8 cellular contexts compared by ENCODE assay signal in the genomic region with DNA sequence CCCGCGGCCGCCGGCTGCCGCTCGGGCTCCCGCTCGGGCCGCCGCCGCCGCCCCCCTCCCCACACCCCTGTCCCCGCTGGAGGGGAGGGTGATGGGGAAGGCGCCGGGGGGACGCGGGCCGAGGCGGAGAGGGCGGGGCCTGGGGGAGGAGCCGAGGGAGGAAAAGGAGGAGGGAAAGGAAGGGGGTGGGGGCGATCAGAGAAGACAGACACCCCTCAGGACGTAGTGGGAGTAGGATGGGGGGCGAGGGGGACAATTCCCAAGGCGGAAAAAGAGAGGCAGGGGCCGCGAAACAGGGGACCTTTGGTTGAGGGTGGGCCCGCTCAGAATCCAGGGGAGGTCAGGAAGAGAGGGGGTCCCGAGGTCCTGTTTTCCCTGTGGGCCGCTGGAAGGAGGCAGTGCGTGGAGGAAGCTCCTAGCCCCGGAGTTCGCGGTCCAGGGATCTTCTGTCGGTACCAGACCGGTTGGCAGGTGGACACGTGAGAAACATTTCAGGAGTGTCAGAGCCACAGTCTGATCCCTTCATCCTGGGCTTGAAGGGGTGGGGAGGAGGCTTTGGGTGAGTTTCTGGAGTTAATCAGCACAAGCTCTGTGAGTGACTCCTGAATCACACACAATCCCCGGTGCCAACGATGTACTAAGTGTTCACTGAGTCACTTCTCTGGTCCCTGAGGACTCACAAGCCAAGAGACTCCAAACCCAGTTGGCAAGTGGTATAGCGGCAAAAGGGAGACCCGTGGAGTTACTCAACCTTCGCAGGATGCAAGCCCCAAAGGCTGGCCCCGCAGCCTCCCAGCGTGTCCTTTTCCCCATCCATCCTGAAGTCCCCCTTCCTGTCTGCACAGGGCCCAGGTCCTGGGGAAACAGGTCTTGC. TPM values are rescaled to one million over a fixed set of nuclear protein-coding genes. Genes with fewer than 3 reads are reported as not detected.
DNase-seq lines count a peak whose midpoint lies in the region; ATAC-seq, FAIRE-seq and TF ChIP-seq lines count a peak whose summit lies in the region.

A gene with protein sequence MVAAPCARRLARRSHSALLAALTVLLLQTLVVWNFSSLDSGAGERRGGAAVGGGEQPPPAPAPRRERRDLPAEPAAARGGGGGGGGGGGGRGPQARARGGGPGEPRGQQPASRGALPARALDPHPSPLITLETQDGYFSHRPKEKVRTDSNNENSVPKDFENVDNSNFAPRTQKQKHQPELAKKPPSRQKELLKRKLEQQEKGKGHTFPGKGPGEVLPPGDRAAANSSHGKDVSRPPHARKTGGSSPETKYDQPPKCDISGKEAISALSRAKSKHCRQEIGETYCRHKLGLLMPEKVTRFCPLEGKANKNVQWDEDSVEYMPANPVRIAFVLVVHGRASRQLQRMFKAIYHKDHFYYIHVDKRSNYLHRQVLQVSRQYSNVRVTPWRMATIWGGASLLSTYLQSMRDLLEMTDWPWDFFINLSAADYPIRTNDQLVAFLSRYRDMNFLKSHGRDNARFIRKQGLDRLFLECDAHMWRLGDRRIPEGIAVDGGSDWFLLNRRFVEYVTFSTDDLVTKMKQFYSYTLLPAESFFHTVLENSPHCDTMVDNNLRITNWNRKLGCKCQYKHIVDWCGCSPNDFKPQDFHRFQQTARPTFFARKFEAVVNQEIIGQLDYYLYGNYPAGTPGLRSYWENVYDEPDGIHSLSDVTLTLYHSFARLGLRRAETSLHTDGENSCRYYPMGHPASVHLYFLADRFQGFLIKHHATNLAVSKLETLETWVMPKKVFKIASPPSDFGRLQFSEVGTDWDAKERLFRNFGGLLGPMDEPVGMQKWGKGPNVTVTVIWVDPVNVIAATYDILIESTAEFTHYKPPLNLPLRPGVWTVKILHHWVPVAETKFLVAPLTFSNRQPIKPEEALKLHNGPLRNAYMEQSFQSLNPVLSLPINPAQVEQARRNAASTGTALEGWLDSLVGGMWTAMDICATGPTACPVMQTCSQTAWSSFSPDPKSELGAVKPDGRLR (minus strand): TSS at position 90 of the 874 bp plus-strand sequence. CDS start 164 bp downstream, outside the sequence.

- H2BK12ac ChIP-seq in neuronal stem cell (ENCODE audit: low read length): peak within 1 kb of the TSS; percentile 14

- WGBS in neuronal stem cell (ENCODE audit: extremely low coverage in 2 of 2, insufficient read length in 2 of 2, insufficient replicate concordance in 1 of 2), 2 donors: no CpG with 5 or more reads among the region's 44 CpGs

- peak within 1 kb of the TSS; percentile 92 for H3K18ac ChIP-seq in neuronal stem cell (ENCODE audit: low read length)

- intact Hi-C loops in activated T-helper 2 cell treated with anti-CD3 and anti-CD28 coated beads, Interferon-gamma antibody, Interleukin-2, Interleukin-4, amounts not matched to agents 10 μg/mL and 5 μg/mL and 100 μg/mL, durations not matched to agents 14 hours and 24 hours and 36 hours (cut with micrococcal nuclease): loop anchor here (2.0 to 5.0 kb wide), 5 partner anchors 106 to 259 kb away; no protein-coding TSS in a partner anchor

- no peak within 1 kb of the TSS for H3K27ac ChIP-seq in neuronal stem cell (replicated peaks; ENCODE audit: low read length)

- H2BK15ac ChIP-seq in neuronal stem cell (ENCODE audit: low read length): no peak within 1 kb of the TSS

- peaks cover 2% of the 10 kb centered on the region for H3K79me1 ChIP-seq in neuronal stem cell (ENCODE audit: low read depth, low read length)

- H3K4me1 Mint-ChIP-seq in activated T-helper 2 cell treated with anti-CD3 and anti-CD28 coated beads, Interferon-gamma antibody, Interleukin-2, Interleukin-4, amounts not matched to agents 10 μg/mL and 5 μg/mL and 100 μg/mL, durations not matched to agents 14 hours and 24 hours and 36 hours (ENCODE audit: low read depth): peaks cover 62% of the 10 kb centered on the region

- no peaks in the 10 kb centered on the region for H3K9me3 ChIP-seq in neuronal stem cell (replicated peaks in 1 of 2; ENCODE audit: control insufficient read depth in 2 of 2, insufficient read depth in 1 of 2, low read depth in 1 of 2, low read length in 2 of 2)

- no peak within 1 kb of the TSS for H2BK120ac ChIP-seq in neuronal stem cell (ENCODE audit: low read depth, low read length)

- no peaks in the 10 kb centered on the region for H3K36me3 ChIP-seq in neuronal stem cell (replicated peaks in 1 of 2; ENCODE audit: control insufficient read depth in 2 of 2, insufficient read depth in 2 of 2, low read length in 2 of 2)

- no peak for TF ChIP-seq POLR2A in GM12892 (IDR thresholded peaks at IDR 0.05; ENCODE audit: low read depth, low read length)

- no peak for TF ChIP-seq CTCF in GM12865 (IDR thresholded peaks at IDR 0.05; ENCODE audit: insufficient read depth, low read depth, low read length, missing control alignments)
- no peak for TF ChIP-seq CTCF in foreskin fibroblast (IDR thresholded peaks at IDR 0.05; ENCODE audit: low read depth, low read length)

- peak within 1 kb of the TSS; percentile 61 for H3K9ac ChIP-seq in neuronal stem cell (ENCODE audit: low read depth, low read length, poor library complexity)

- no peak within 1 kb of the TSS for H2AK5ac ChIP-seq in neuronal stem cell (ENCODE audit: low read depth, low read length)

- no peak within 1 kb of the TSS for H3K23ac ChIP-seq in neuronal stem cell (ENCODE audit: low read depth, low read length, poor library complexity)

- H3K36me3 Mint-ChIP-seq in activated T-helper 2 cell treated with anti-CD3 and anti-CD28 coated beads, Interferon-gamma antibody, Interleukin-2, Interleukin-4, amounts not matched to agents 10 μg/mL and 5 μg/mL and 100 μg/mL, durations not matched to agents 14 hours and 24 hours and 36 hours (ENCODE audit: low read depth): peaks cover 31% of the 10 kb centered on the region

- DNase-seq in GM12865 (ENCODE audit: low read depth) (no peak), NCI-H748 treated with DMSO at 0.1 percent for 48 hours (lab: John Stamatoyannopoulos, UW) (peak; percentile 5), foreskin fibroblast (peak; percentile 98), neuronal stem cell (ENCODE audit: low spot score) (no peak), GM12892 (ENCODE audit: insufficient read length) (no peak), SW480 (ENCODE audit: low spot score) (no peak)
- peak; percentile 27 for DNase-seq in activated T-helper 2 cell treated with anti-CD3 and anti-CD28 coated beads, Interferon-gamma antibody, Interleukin-2, Interleukin-4, amounts not matched to agents 10 μg/mL and 5 μg/mL and 100 μg/mL, durations not matched to agents 14 hours and 24 hours and 36 hours (ENCODE audit: low spot score)

- H3K27me3 Mint-ChIP-seq in activated T-helper 2 cell treated with anti-CD3 and anti-CD28 coated beads, Interferon-gamma antibody, Interleukin-2, Interleukin-4, amounts not matched to agents 10 μg/mL and 5 μg/mL and 100 μg/mL, durations not matched to agents 14 hours and 24 hours and 36 hours (ENCODE audit: low read depth): no peaks in the 10 kb centered on the region

- H3K4me3 ChIP-seq in GM12865 (ENCODE audit: low read depth, low read length) (peak within 1 kb of the TSS; percentile 67), foreskin fibroblast (ENCODE audit: low read depth in 1 of 2, low read length in 2 of 2) (peak within 1 kb of the TSS; percentile 69 to 84), neuronal stem cell (ENCODE audit: low read length in 2 of 2) (peak within 1 kb of the TSS; percentile 54 to 91)

- no peak within 1 kb of the TSS for H3K14ac ChIP-seq in neuronal stem cell (ENCODE audit: low read length)

- ATAC-seq in HG02973 (IDR thresholded peaks at IDR 0.05; ENCODE audit: unreplicated experiment): no peak

- H4K91ac ChIP-seq in neuronal stem cell (ENCODE audit: low read depth, low read length, poor library complexity): no peak within 1 kb of the TSS

- no peak for FAIRE-seq in GM12892 (lab: Jason Lieb, UNC)

- H3K4me1 ChIP-seq in neuronal stem cell (ENCODE audit: control insufficient read depth in 2 of 2, insufficient read depth in 1 of 2, low read depth in 1 of 2, low read length in 2 of 2): peaks cover 16 to 24% of the 10 kb centered on the region in 2 donors

- H3K27me3 ChIP-seq in neuronal stem cell (ENCODE audit: control insufficient read depth in 3 of 3, insufficient read depth in 3 of 3, low read depth in 1 of 3, low read length in 3 of 3): peaks cover 0 to 31% (median 12%) of the 10 kb centered on the region in 3 experiments

- no peak within 1 kb of the TSS for H3K4ac ChIP-seq in neuronal stem cell (ENCODE audit: low read length)

- H3K4me2 ChIP-seq in neuronal stem cell (ENCODE audit: insufficient read depth, low read length, poor library complexity, severe bottlenecking): peak within 1 kb of the TSS; percentile 79

- no peak within 1 kb of the TSS for H4K8ac ChIP-seq in neuronal stem cell (ENCODE audit: low read depth, low read length)

- no peaks in the 10 kb centered on the region for H3K9me3 Mint-ChIP-seq in activated T-helper 2 cell treated with anti-CD3 and anti-CD28 coated beads, Interferon-gamma antibody, Interleukin-2, Interleukin-4, amounts not matched to agents 10 μg/mL and 5 μg/mL and 100 μg/mL, durations not matched to agents 14 hours and 24 hours and 36 hours

- H2BK5ac ChIP-seq in neuronal stem cell (ENCODE audit: low read length): peak within 1 kb of the TSS; percentile 85

- peak within 1 kb of the TSS; percentile 88 for H3K4me3 Mint-ChIP-seq in activated T-helper 2 cell treated with anti-CD3 and anti-CD28 coated beads, Interferon-gamma antibody, Interleukin-2, Interleukin-4, amounts not matched to agents 10 μg/mL and 5 μg/mL and 100 μg/mL, durations not matched to agents 14 hours and 24 hours and 36 hours (ENCODE audit: low read depth)

- H2AFZ ChIP-seq in neuronal stem cell (ENCODE audit: low read length): peak within 1 kb of the TSS; percentile 91

- peak within 1 kb of the TSS; percentile 77 for H3K27ac Mint-ChIP-seq in activated T-helper 2 cell treated with anti-CD3 and anti-CD28 coated beads, Interferon-gamma antibody, Interleukin-2, Interleukin-4, amounts not matched to agents 10 μg/mL and 5 μg/mL and 100 μg/mL, durations not matched to agents 14 hours and 24 hours and 36 hours

RNA-seq across cellular contexts. Expression of the gene that starts here (rescaled TPM):
- 15.7 and 18.9 TPM in 2 replicates for total RNA-seq in activated T-helper 2 cell treated with anti-CD3 and anti-CD28 coated beads, Interferon-gamma antibody, Interleukin-2, Interleukin-4, amounts not matched to agents 10 μg/mL and 5 μg/mL and 100 μg/mL, durations not matched to agents 14 hours and 24 hours and 36 hours
- 6.1 TPM for polyA plus RNA-seq in neuronal stem cell (2013, experiment 1 of 2)
- 6.3 TPM for polyA plus RNA-seq in neuronal stem cell (2013, experiment 2 of 2)
- polyA plus RNA-seq in GM12892 (2012; ENCODE audit: missing spikeins): 3.9 TPM

Comparison
In these comparisons a context has a peak if more than half of its experiments do, and no peak if none do; other contexts are left out.
1. DNase-seq: peak in NCI-H748 treated with DMSO at 0.1 percent for 48 hours (single experiment), activated T-helper 2 cell treated with anti-CD3 and anti-CD28 coated beads, Interferon-gamma antibody, Interleukin-2, Interleukin-4, amounts not matched to agents 10 μg/mL and 5 μg/mL and 100 μg/mL, durations not matched to agents 14 hours and 24 hours and 36 hours (single experiment) and foreskin fibroblast (2 of 2); none in GM12865 (single experiment), neuronal stem cell (single experiment), GM12892 (single experiment) and SW480 (single experiment).
2. Peak in every context shown above with its lines, with median percentiles within 50 percentile points of each other: H3K4me3 ChIP-seq.